Comparison of ENCODE assay signal across 20 cellular contexts in genomic region chr7:121140790-121141189, GRCh38.
DNase-seq lines count a peak whose midpoint lies in the region; ATAC-seq and TF ChIP-seq lines count a peak whose summit lies in the region.
"Had no signal": no experiment of that assay in that cellular context is flagged by ENCODE, and none has a peak within 500 bp of the region (broad histone marks: within the 10 kb centered on the region; RNA-seq: fewer than 3 reads in every experiment).

No MANE protein-coding gene starts in this region.

- no peak overlapping the region for H3K4me2 ChIP-seq in DND-41 (ENCODE audit: insufficient read depth, low read length)
- H3K4me2 ChIP-seq: KMS-11 had no signal

- peak; percentile 10 for DNase-seq in activated CD4-positive, alpha-beta memory T cell treated with anti-CD3 and anti-CD28 coated beads for 36 hours
- no peak for DNase-seq in activated CD4-positive, alpha-beta memory T cell treated with anti-CD3 and anti-CD28 coated beads, Interleukin-2, amount 10 ng/mL, durations not matched to agents 7 days and 5 days
- DNase-seq in DND-41 (peak; percentile 70), LoVo (ENCODE audit: low spot score) (peak; percentile 18), fibroblast of peridontal ligament (ENCODE audit: extremely low read depth) (peak; percentile 41), spleen (no peak)
- DNase-seq: Calu3; CD4-positive, alpha-beta T cell; GF-D8; GOT3; HFFc6; MM.1S; NCI-H1105; NCI-H1694 treated with DMSO at 0.1 percent for 48 hours; NCI-H82; SIG-M5 had no signal

- no peak overlapping the region for H3K9ac ChIP-seq in DND-41 (ENCODE audit: low read depth, low read length)
- H3K9ac ChIP-seq: KMS-11 had no signal

- ATAC-seq in DND-41 (ENCODE audit: insufficient read depth, low read depth) = peak; percentile 85
- ATAC-seq in GM18520 (IDR thresholded peaks at IDR 0.05; ENCODE audit: unreplicated experiment) = no peak
- no peak for ATAC-seq in GM18517 (IDR thresholded peaks at IDR 0.05; ENCODE audit: unreplicated experiment)

- POLR2A ChIA-PET in activated CD4-positive, alpha-beta memory T cell treated with anti-CD3 and anti-CD28 coated beads for 36 hours (lab: Charles Lee) = no interaction called here
- POLR2A ChIA-PET in activated CD4-positive, alpha-beta memory T cell treated with anti-CD3 and anti-CD28 coated beads, Interleukin-2, amount 10 ng/mL, durations not matched to agents 7 days and 5 days (lab: Charles Lee) = no interaction called here

- CTCF ChIA-PET in activated CD4-positive, alpha-beta memory T cell treated with anti-CD3 and anti-CD28 coated beads for 36 hours (lab: Charles Lee) = no interaction called here
- CTCF ChIA-PET in activated CD4-positive, alpha-beta memory T cell treated with anti-CD3 and anti-CD28 coated beads, Interleukin-2, amount 10 ng/mL, durations not matched to agents 7 days and 5 days (lab: Charles Lee) = no interaction called here

- H3K27me3 ChIP-seq in DND-41 (ENCODE audit: insufficient read depth, low read length, poor library complexity) (no peaks in the 10 kb centered on the region), spleen (replicated peaks in 1 of 7) (no peaks in the 10 kb centered on the region)

- no peaks in the 10 kb centered on the region for H3K79me2 ChIP-seq in DND-41 (ENCODE audit: insufficient read depth, low read length)

- intact Hi-C loops in activated CD4-positive, alpha-beta memory T cell treated with anti-CD3 and anti-CD28 coated beads for 36 hours (cut with micrococcal nuclease) = loop anchor here (1.0 kb wide), 1 partner anchor 405 kb away; no protein-coding TSS in a partner anchor
- intact Hi-C loops in spleen (cut with DNase I; ENCODE audit: low total_unique reads) = no loop called here

- H3K4me1 Mint-ChIP-seq in activated CD4-positive, alpha-beta memory T cell treated with anti-CD3 and anti-CD28 coated beads for 36 hours (ENCODE audit: low read depth) = peaks cover 15% of the 10 kb centered on the region
- peaks cover 6% of the 10 kb centered on the region for H3K4me1 Mint-ChIP-seq in activated CD4-positive, alpha-beta memory T cell treated with anti-CD3 and anti-CD28 coated beads, Interleukin-2, amount 10 ng/mL, durations not matched to agents 7 days and 5 days

- H2AFZ ChIP-seq in DND-41 (ENCODE audit: low read depth, low read length) = no peak overlapping the region

- peaks cover 2% of the 10 kb centered on the region for H3K27me3 Mint-ChIP-seq in activated CD4-positive, alpha-beta memory T cell treated with anti-CD3 and anti-CD28 coated beads for 36 hours
- peaks cover 16% of the 10 kb centered on the region for H3K27me3 Mint-ChIP-seq in activated CD4-positive, alpha-beta memory T cell treated with anti-CD3 and anti-CD28 coated beads, Interleukin-2, amount 10 ng/mL, durations not matched to agents 7 days and 5 days
- H3K27me3 Mint-ChIP-seq: B cell had no signal

- H3K9me3 ChIP-seq in DND-41 (ENCODE audit: insufficient read depth, low read length, severe bottlenecking) (no peaks in the 10 kb centered on the region), spleen (no peaks in the 10 kb centered on the region)

- H3K36me3 ChIP-seq in DND-41 (ENCODE audit: insufficient read depth, low read length) = no peaks in the 10 kb centered on the region
- H3K36me3 ChIP-seq in spleen = peaks cover 0 to 7% (median 0%) of the 10 kb centered on the region in 6 donors

- H3K4me3 Mint-ChIP-seq in activated CD4-positive, alpha-beta memory T cell treated with anti-CD3 and anti-CD28 coated beads for 36 hours = no peak overlapping the region
- no peak overlapping the region for H3K4me3 Mint-ChIP-seq in activated CD4-positive, alpha-beta memory T cell treated with anti-CD3 and anti-CD28 coated beads, Interleukin-2, amount 10 ng/mL, durations not matched to agents 7 days and 5 days
- H3K4me3 Mint-ChIP-seq: B cell; CD4-positive, alpha-beta T cell; HFFc6 had no signal

- no peaks in the 10 kb centered on the region for H3K36me3 Mint-ChIP-seq in activated CD4-positive, alpha-beta memory T cell treated with anti-CD3 and anti-CD28 coated beads for 36 hours
- no peaks in the 10 kb centered on the region for H3K36me3 Mint-ChIP-seq in activated CD4-positive, alpha-beta memory T cell treated with anti-CD3 and anti-CD28 coated beads, Interleukin-2, amount 10 ng/mL, durations not matched to agents 7 days and 5 days (ENCODE audit: low read depth)

- H3K4me3 ChIP-seq in DND-41 (ENCODE audit: low read depth in 1 of 2, low read length in 2 of 2) (no peak overlapping the region), spleen (no peak overlapping the region)

- TF ChIP-seq POLR2A in spleen (IDR thresholded peaks at IDR 0.05) = no peak

- no peak overlapping the region for H3K27ac Mint-ChIP-seq in activated CD4-positive, alpha-beta memory T cell treated with anti-CD3 and anti-CD28 coated beads for 36 hours
- H3K27ac Mint-ChIP-seq in activated CD4-positive, alpha-beta memory T cell treated with anti-CD3 and anti-CD28 coated beads, Interleukin-2, amount 10 ng/mL, durations not matched to agents 7 days and 5 days = no peak overlapping the region
- H3K27ac Mint-ChIP-seq: CD4-positive, alpha-beta T cell; HFFc6 had no signal

- WGBS in spleen, 5 donors = 55 to 87% (median 67%) methylated on average over 1 of the region's 1 CpG

- H3K9me3 Mint-ChIP-seq in activated CD4-positive, alpha-beta memory T cell treated with anti-CD3 and anti-CD28 coated beads for 36 hours = no peaks in the 10 kb centered on the region
- no peaks in the 10 kb centered on the region for H3K9me3 Mint-ChIP-seq in activated CD4-positive, alpha-beta memory T cell treated with anti-CD3 and anti-CD28 coated beads, Interleukin-2, amount 10 ng/mL, durations not matched to agents 7 days and 5 days
- H3K9me3 Mint-ChIP-seq: CD4-positive, alpha-beta T cell; HFFc6 had no signal

- H3K27ac ChIP-seq in DND-41 (ENCODE audit: low read length) (peak overlapping the region; percentile 31; the same call in 1 of the 2 replicates), spleen (no peak overlapping the region)
- H3K27ac ChIP-seq: KMS-11 had no signal

- H3K4me1 ChIP-seq in DND-41 (ENCODE audit: insufficient read depth, low read length) (peaks cover 55% of the 10 kb centered on the region), spleen (peaks cover 0 to 25% (median 0%) of the 10 kb centered on the region in 6 donors)

- H4K20me1 ChIP-seq in DND-41 (ENCODE audit: insufficient read depth, low read length) = no peaks in the 10 kb centered on the region

- TF ChIP-seq CTCF in DND-41 (IDR thresholded peaks at IDR 0.05; ENCODE audit: borderline replicate concordance, extremely low read depth, low read length, poor library complexity, severe bottlenecking) (no peak), spleen (IDR thresholded peaks at IDR 0.05 in 8 of 11, conservative IDR thresholded peaks at IDR 0.05 in 3 of 11) (no peak)

Comparison
In these comparisons a context has a peak if more than half of its experiments do, and no peak if none do; other contexts are left out.
1. DNase-seq: peak in activated CD4-positive, alpha-beta memory T cell treated with anti-CD3 and anti-CD28 coated beads for 36 hours (single experiment), DND-41 (single experiment), LoVo (single experiment) and fibroblast of peridontal ligament (single experiment); none in activated CD4-positive, alpha-beta memory T cell treated with anti-CD3 and anti-CD28 coated beads, Interleukin-2, amount 10 ng/mL, durations not matched to agents 7 days and 5 days (single experiment) and spleen (single experiment).